8 cellular contexts compared by ENCODE assay signal in genomic region chr6:170292778-170293164, GRCh38. TPM values are rescaled to one million over a fixed set of nuclear protein-coding genes. Genes with fewer than 3 reads are reported as not detected.
DNase-seq lines count a peak whose midpoint lies in the region; ATAC-seq lines count a peak whose summit lies in the region.

No MANE protein-coding gene starts in this region.

- H2BK12ac ChIP-seq in neuronal stem cell (ENCODE audit: low read length), result no peak overlapping the region

- no peak overlapping the region for H2BK120ac ChIP-seq in neuronal stem cell (ENCODE audit: low read depth, low read length)

- no peak overlapping the region for H3K9ac ChIP-seq in neuronal stem cell (ENCODE audit: low read depth, low read length, poor library complexity)

- H3K27ac ChIP-seq in caudate nucleus (ENCODE audit: low read depth, low read length) (peak overlapping the region; percentile 80), neuronal stem cell (replicated peaks; ENCODE audit: low read length) (no peak overlapping the region)

- H3K36me3 ChIP-seq in neuronal stem cell (replicated peaks in 1 of 2; ENCODE audit: control insufficient read depth in 2 of 2, insufficient read depth in 2 of 2, low read length in 2 of 2), result peaks cover 8 to 12% of the 10 kb centered on the region in 2 donors

- H3K4ac ChIP-seq in neuronal stem cell (ENCODE audit: low read length), result no peak overlapping the region

- H3K4me1 Mint-ChIP-seq in stimulated activated naive B cell treated with anti-CD40 and anti-IgM and Interleukin-4, amounts not matched to agents 10 μg/mL and 1 μg/mL and 100 μg/mL, for 72 hours, result peaks cover 34 to 71% of the 10 kb centered on the region in 2 donors

- H3K9me3 Mint-ChIP-seq in stimulated activated naive B cell treated with anti-CD40 and anti-IgM and Interleukin-4, amounts not matched to agents 10 μg/mL and 1 μg/mL and 100 μg/mL, for 72 hours, result no peaks in the 10 kb centered on the region

- H3K9me3 ChIP-seq in neuronal stem cell (replicated peaks in 1 of 2; ENCODE audit: control insufficient read depth in 2 of 2, insufficient read depth in 1 of 2, low read depth in 1 of 2, low read length in 2 of 2), result peaks cover 1 to 2% of the 10 kb centered on the region in 2 donors

- DNase-seq in ELR (ENCODE audit: low read depth) (peak; percentile 20), MV-4-11 (lab: John Stamatoyannopoulos, UW) (peak; percentile 16), caudate nucleus (lab: John Stamatoyannopoulos, UW) (peak in 6 of 61 donors; percentile 9 to 44 (median 26)), neuronal stem cell (ENCODE audit: low spot score) (no peak), SK-N-DZ (ENCODE audit: low spot score) (no peak), dedifferentiated amniotic fluid mesenchymal stem cell (ENCODE audit: extremely low spot score) (no peak), ureter (ENCODE audit: low spot score) (no peak)
- DNase-seq in stimulated activated naive B cell treated with anti-CD40 and anti-IgM and Interleukin-4, amounts not matched to agents 10 μg/mL and 1 μg/mL and 100 μg/mL, for 72 hours, result no peak

- peaks cover 35 to 59% of the 10 kb centered on the region in 2 donors for H3K4me1 ChIP-seq in neuronal stem cell (ENCODE audit: control insufficient read depth in 2 of 2, insufficient read depth in 1 of 2, low read depth in 1 of 2, low read length in 2 of 2)

- peaks cover 48 to 77% of the 10 kb centered on the region in 2 donors for H3K27me3 Mint-ChIP-seq in stimulated activated naive B cell treated with anti-CD40 and anti-IgM and Interleukin-4, amounts not matched to agents 10 μg/mL and 1 μg/mL and 100 μg/mL, for 72 hours

- no peak for ATAC-seq in stimulated activated naive B cell treated with anti-CD40 and anti-IgM and Interleukin-4, amounts not matched to agents 10 μg/mL and 1 μg/mL and 100 μg/mL, for 72 hours (replicated peaks)

- no peak overlapping the region for H4K8ac ChIP-seq in neuronal stem cell (ENCODE audit: low read depth, low read length)

- no peak overlapping the region for H3K14ac ChIP-seq in neuronal stem cell (ENCODE audit: low read length)

- H3K27me3 ChIP-seq in neuronal stem cell (ENCODE audit: control insufficient read depth in 3 of 3, insufficient read depth in 3 of 3, low read depth in 1 of 3, low read length in 3 of 3), result peaks cover 0 to 48% (median 5%) of the 10 kb centered on the region in 3 experiments

- H3K4me3 ChIP-seq in neuronal stem cell (ENCODE audit: low read length in 2 of 2), result no peak overlapping the region

- no peak overlapping the region for H3K23ac ChIP-seq in neuronal stem cell (ENCODE audit: low read depth, low read length, poor library complexity)

- no CpG with 5 or more reads among the region's 4 CpGs for WGBS in neuronal stem cell (ENCODE audit: extremely low coverage in 2 of 2, insufficient read length in 2 of 2, insufficient replicate concordance in 1 of 2), 2 donors

- peak overlapping the region; percentile 96 for H3K4me2 ChIP-seq in neuronal stem cell (ENCODE audit: insufficient read depth, low read length, poor library complexity, severe bottlenecking)

- H2AFZ ChIP-seq in neuronal stem cell (ENCODE audit: low read length), result no peak overlapping the region

- no peak overlapping the region for H2BK5ac ChIP-seq in neuronal stem cell (ENCODE audit: low read length)

- H3K79me1 ChIP-seq in neuronal stem cell (ENCODE audit: low read depth, low read length), result peaks cover 6% of the 10 kb centered on the region

- H2AK5ac ChIP-seq in neuronal stem cell (ENCODE audit: low read depth, low read length), result no peak overlapping the region

- H3K18ac ChIP-seq in neuronal stem cell (ENCODE audit: low read length), result no peak overlapping the region

- peaks cover 4% of the 10 kb centered on the region in 2 donors for H3K36me3 Mint-ChIP-seq in stimulated activated naive B cell treated with anti-CD40 and anti-IgM and Interleukin-4, amounts not matched to agents 10 μg/mL and 1 μg/mL and 100 μg/mL, for 72 hours

- no peak overlapping the region for H4K91ac ChIP-seq in neuronal stem cell (ENCODE audit: low read depth, low read length, poor library complexity)

- H3K4me3 Mint-ChIP-seq in stimulated activated naive B cell treated with anti-CD40 and anti-IgM and Interleukin-4, amounts not matched to agents 10 μg/mL and 1 μg/mL and 100 μg/mL, for 72 hours, result peak overlapping the region in 1 of 2 donors; percentile 18

- no peak overlapping the region for H3K27ac Mint-ChIP-seq in stimulated activated naive B cell treated with anti-CD40 and anti-IgM and Interleukin-4, amounts not matched to agents 10 μg/mL and 1 μg/mL and 100 μg/mL, for 72 hours

- H2BK15ac ChIP-seq in neuronal stem cell (ENCODE audit: low read length), result no peak overlapping the region

RNA-seq across cellular contexts. Expression of gene DLL1, which starts 1.9 kb away (rescaled TPM):
- polyA plus RNA-seq in neuronal stem cell (2013, experiment 1 of 2), result 66.9 TPM
- 67.5 TPM for polyA plus RNA-seq in neuronal stem cell (2013, experiment 2 of 2)
- polyA plus RNA-seq in SK-N-DZ (2014; cell fraction: cytosol; rRNA removed), result 2.6 and 3.0 TPM in 2 replicates
- polyA plus RNA-seq in SK-N-DZ (2014; cell fraction: nucleus; rRNA removed), result 7.3 and 9.7 TPM in 2 replicates
- 16.1 TPM for total RNA-seq in ureter

RNA-seq across cellular contexts. Expression of gene FAM120B, which starts 13.8 kb away (rescaled TPM):
- polyA plus RNA-seq in neuronal stem cell (2013, experiment 1 of 2), result 18.0 TPM
- polyA plus RNA-seq in neuronal stem cell (2013, experiment 2 of 2), result 17.8 TPM
- 7.8 and 9.1 TPM in 2 replicates for polyA plus RNA-seq in SK-N-DZ (2014; cell fraction: cytosol; rRNA removed)
- 13.9 and 18.7 TPM in 2 replicates for polyA plus RNA-seq in SK-N-DZ (2014; cell fraction: nucleus; rRNA removed)
- 54.5 TPM for total RNA-seq in ureter

Comparison
In these comparisons a context has a peak if more than half of its experiments do, and no peak if none do; other contexts are left out.
1. DNase-seq: peak in ELR (single experiment) and MV-4-11 (single experiment); none in neuronal stem cell (single experiment), SK-N-DZ (single experiment), dedifferentiated amniotic fluid mesenchymal stem cell (single experiment), ureter (single experiment) and stimulated activated naive B cell treated with anti-CD40 and anti-IgM and Interleukin-4, amounts not matched to agents 10 μg/mL and 1 μg/mL and 100 μg/mL, for 72 hours (single experiment).